In genomic region chr15:74790080-74790916, GRCh38 we compare ENCODE assay signal across 8 cellular contexts. TPM values are rescaled to one million over a fixed set of nuclear protein-coding genes. Genes with fewer than 3 reads are reported as not detected.
A peak's percentile ranks its signal among the peaks of the same experiment; 100 is the strongest.
DNase-seq lines count a peak whose midpoint lies in the region; ATAC-seq and TF ChIP-seq lines count a peak whose summit lies in the region.

No MANE protein-coding gene starts in this region.

- CTCF ChIA-PET in activated CD8-positive, alpha-beta T cell treated with anti-CD3 and anti-CD28 coated beads, Interleukin-2, amount 10 ng/mL, durations not matched to agents 7 days and 5 days (lab: Charles Lee): interaction anchor here (0.7 to 25.5 kb wide), 6 partner anchors 2 to 160 kb away, joined by 3 to 1683 read pairs (median 18); partner anchors contain the start of gene CSK

- peaks cover 45% of the 10 kb centered on the region for H3K4me1 ChIP-seq in DND-41 (ENCODE audit: insufficient read depth, low read length)

- no peaks in the 10 kb centered on the region for H3K27me3 ChIP-seq in DND-41 (ENCODE audit: insufficient read depth, low read length, poor library complexity)

- H3K27ac Mint-ChIP-seq in IgD-negative memory B cell: peak overlapping the region; percentile 94 to 100 (median 99)
- H3K27ac Mint-ChIP-seq in activated CD8-positive, alpha-beta T cell treated with anti-CD3 and anti-CD28 coated beads, Interleukin-2, amount 10 ng/mL, durations not matched to agents 7 days and 5 days: peak overlapping the region; percentile 99

- H3K9me3 ChIP-seq in DND-41 (ENCODE audit: insufficient read depth, low read length, severe bottlenecking): no peaks in the 10 kb centered on the region

- H4K20me1 ChIP-seq in DND-41 (ENCODE audit: insufficient read depth, low read length): peaks cover 81% of the 10 kb centered on the region

- H3K4me3 Mint-ChIP-seq in IgD-negative memory B cell: peak overlapping the region; percentile 94 to 98 (median 96)
- H3K4me3 Mint-ChIP-seq in activated CD8-positive, alpha-beta T cell treated with anti-CD3 and anti-CD28 coated beads, Interleukin-2, amount 10 ng/mL, durations not matched to agents 7 days and 5 days: peak overlapping the region; percentile 90

- H3K4me3 ChIP-seq in DND-41 (ENCODE audit: low read depth in 1 of 2, low read length in 2 of 2): no peak overlapping the region

- H3K4me1 Mint-ChIP-seq in IgD-negative memory B cell: peaks cover 47 to 64% (median 61%) of the 10 kb centered on the region in 3 donors
- H3K4me1 Mint-ChIP-seq in activated CD8-positive, alpha-beta T cell treated with anti-CD3 and anti-CD28 coated beads, Interleukin-2, amount 10 ng/mL, durations not matched to agents 7 days and 5 days (ENCODE audit: low read depth): peaks cover 87% of the 10 kb centered on the region

- peaks cover 3% of the 10 kb centered on the region for H3K27me3 Mint-ChIP-seq in IgD-negative memory B cell
- H3K27me3 Mint-ChIP-seq in activated CD8-positive, alpha-beta T cell treated with anti-CD3 and anti-CD28 coated beads, Interleukin-2, amount 10 ng/mL, durations not matched to agents 7 days and 5 days (ENCODE audit: low read depth): no peaks in the 10 kb centered on the region

- H3K4me2 ChIP-seq in DND-41 (ENCODE audit: insufficient read depth, low read length): no peak overlapping the region

- no peaks in the 10 kb centered on the region for H3K9me3 Mint-ChIP-seq in IgD-negative memory B cell
- no peaks in the 10 kb centered on the region for H3K9me3 Mint-ChIP-seq in activated CD8-positive, alpha-beta T cell treated with anti-CD3 and anti-CD28 coated beads, Interleukin-2, amount 10 ng/mL, durations not matched to agents 7 days and 5 days (ENCODE audit: insufficient read depth)

- DNase-seq in DND-41 (no peak), head of caudate nucleus (peak; percentile 56 to 92 (median 81)), sciatic nerve (ENCODE audit: low spot score) (peak; percentile 92)
- DNase-seq in activated CD8-positive, alpha-beta T cell treated with anti-CD3 and anti-CD28 coated beads, Interleukin-2, amount 10 ng/mL, durations not matched to agents 7 days and 5 days: peak; percentile 54

- H3K36me3 ChIP-seq in DND-41 (ENCODE audit: insufficient read depth, low read length): peaks cover 48% of the 10 kb centered on the region

- peaks cover 89% of the 10 kb centered on the region for H3K79me2 ChIP-seq in DND-41 (ENCODE audit: insufficient read depth, low read length)

- peak overlapping the region; percentile 9; the same call in 1 of the 2 replicates for H3K9ac ChIP-seq in DND-41 (ENCODE audit: low read depth, low read length)

- no peak for ATAC-seq in DND-41 (ENCODE audit: insufficient read depth, low read depth)
- ATAC-seq in activated CD8-positive, alpha-beta T cell treated with anti-CD3 and anti-CD28 coated beads, Interleukin-2, amount 10 ng/mL, durations not matched to agents 7 days and 5 days: no peak
- ATAC-seq in sciatic nerve: peak; percentile 60
- ATAC-seq in GM18870 (IDR thresholded peaks at IDR 0.05; ENCODE audit: unreplicated experiment): no peak
- no peak for ATAC-seq in GM21360 (IDR thresholded peaks at IDR 0.05; ENCODE audit: unreplicated experiment)
- no peak for ATAC-seq in GM19463 (IDR thresholded peaks at IDR 0.05; ENCODE audit: unreplicated experiment)

- peak overlapping the region; percentile 31; the same call in 1 of the 2 replicates for H3K27ac ChIP-seq in DND-41 (ENCODE audit: low read length)

- intact Hi-C loops in head of caudate nucleus (cut with DNase I): no loop called here
- intact Hi-C loops in sciatic nerve (cut with DNase I): no loop called here

- H2AFZ ChIP-seq in DND-41 (ENCODE audit: low read depth, low read length): no peak overlapping the region

- H3K36me3 Mint-ChIP-seq in IgD-negative memory B cell: peaks cover 14% of the 10 kb centered on the region
- peaks cover 69% of the 10 kb centered on the region for H3K36me3 Mint-ChIP-seq in activated CD8-positive, alpha-beta T cell treated with anti-CD3 and anti-CD28 coated beads, Interleukin-2, amount 10 ng/mL, durations not matched to agents 7 days and 5 days (ENCODE audit: low read depth)

- TF ChIP-seq CTCF in DND-41 (IDR thresholded peaks at IDR 0.05; ENCODE audit: borderline replicate concordance, extremely low read depth, low read length, poor library complexity, severe bottlenecking): no peak

- POLR2A ChIA-PET in activated CD8-positive, alpha-beta T cell treated with anti-CD3 and anti-CD28 coated beads, Interleukin-2, amount 10 ng/mL, durations not matched to agents 7 days and 5 days (lab: Charles Lee): interaction anchor here (20.1 to 23.0 kb wide), 2 partner anchors 2 to 12 kb away, joined by 670 read pairs; partner anchors contain the start of gene CSK

RNA-seq across cellular contexts. Expression of gene CSK, which starts 8.4 kb away (rescaled TPM):
- 214 TPM for polyA plus RNA-seq in IgD-negative memory B cell
- 100 to 1,000 TPM; 314 to 330 TPM for total RNA-seq in activated CD8-positive, alpha-beta T cell treated with anti-CD3 and anti-CD28 coated beads, Interleukin-2, amount 10 ng/mL, durations not matched to agents 7 days and 5 days
- 43.7 TPM for total RNA-seq in sciatic nerve

RNA-seq across cellular contexts. Expression of gene LMAN1L, which starts 22.3 kb away (rescaled TPM):
- not detected for polyA plus RNA-seq in IgD-negative memory B cell
- total RNA-seq in activated CD8-positive, alpha-beta T cell treated with anti-CD3 and anti-CD28 coated beads, Interleukin-2, amount 10 ng/mL, durations not matched to agents 7 days and 5 days: 1 to 10 TPM in 1 of 2 experiments, under 1 TPM in 1; 0.47 to 1.0 TPM
- total RNA-seq in sciatic nerve: not detected

RNA-seq across cellular contexts. Expression of gene CPLX3, which starts 36.1 kb away (rescaled TPM):
- not detected for polyA plus RNA-seq in IgD-negative memory B cell
- not detected for total RNA-seq in activated CD8-positive, alpha-beta T cell treated with anti-CD3 and anti-CD28 coated beads, Interleukin-2, amount 10 ng/mL, durations not matched to agents 7 days and 5 days
- total RNA-seq in sciatic nerve: not detected

RNA-seq across cellular contexts. Expression of gene CYP1A2, which starts 41.7 kb away (rescaled TPM):
- polyA plus RNA-seq in IgD-negative memory B cell: not detected
- not detected for total RNA-seq in activated CD8-positive, alpha-beta T cell treated with anti-CD3 and anti-CD28 coated beads, Interleukin-2, amount 10 ng/mL, durations not matched to agents 7 days and 5 days
- not detected for total RNA-seq in sciatic nerve

RNA-seq across cellular contexts. Expression of gene ULK3, which starts 52.7 kb away (rescaled TPM):
- polyA plus RNA-seq in IgD-negative memory B cell: 25.2 TPM
- 10 to 100 TPM; 56.9 to 58.0 TPM for total RNA-seq in activated CD8-positive, alpha-beta T cell treated with anti-CD3 and anti-CD28 coated beads, Interleukin-2, amount 10 ng/mL, durations not matched to agents 7 days and 5 days
- total RNA-seq in sciatic nerve: 26.5 TPM
